22 cellular contexts compared by ENCODE assay signal in genomic region chr11:1071571-1072115, GRCh38. TPM values are rescaled to one million over a fixed set of nuclear protein-coding genes. Genes with fewer than 3 reads are reported as not detected.
A peak's percentile ranks its signal among the peaks of the same experiment; 100 is the strongest.
DNase-seq lines count a peak whose midpoint lies in the region; ATAC-seq and TF ChIP-seq lines count a peak whose summit lies in the region.
"Had no signal": no experiment of that assay in that cellular context is flagged by ENCODE, and none has a peak within 500 bp of the region (broad histone marks: within the 10 kb centered on the region; RNA-seq: fewer than 3 reads in every experiment).

No MANE protein-coding gene starts in this region.

- WGBS in aorta, 2 donors, result 85 to 90% methylated on average over 21 of the region's 21 CpGs

- TF ChIP-seq CTCF in right atrium auricular region (IDR thresholded peaks at IDR 0.05), result no peak
- no peak for TF ChIP-seq CTCF in WTC11 (IDR thresholded peaks at IDR 0.05)
- TF ChIP-seq CTCF in lower lobe of right lung (IDR thresholded peaks at IDR 0.05), result no peak

- H3K27ac Mint-ChIP-seq in WTC11, result no peak overlapping the region
- no peak overlapping the region for H3K27ac Mint-ChIP-seq in stimulated activated memory B cell treated with anti-CD40 and anti-IgM and Interleukin-4, amounts not matched to agents 10 μg/mL and 1 μg/mL and 100 μg/mL, for 72 hours
- H3K27ac Mint-ChIP-seq: activated CD4-positive, alpha-beta T cell treated with anti-CD3 and anti-CD28 coated beads, Interleukin-2, amount 10 ng/mL, durations not matched to agents 7 days and 5 days; dendritic cell treated with granulocyte-macrophage colony-stimulating factor and Interleukin-4, amounts not matched to agents 40 ng/mL and 50 ng/mL, for 4 days; naive thymus-derived CD4-positive, alpha-beta T cell; progenitor cell of endocrine pancreas had no signal

- H3K9me3 ChIP-seq in right atrium auricular region (no peaks in the 10 kb centered on the region), lower lobe of right lung (no peaks in the 10 kb centered on the region), aorta (ENCODE audit: control insufficient read depth, low read length) (no peaks in the 10 kb centered on the region)
- H3K9me3 ChIP-seq: SJSA1 had no signal

- no peaks in the 10 kb centered on the region for H3K36me3 ChIP-seq in right atrium auricular region
- no peaks in the 10 kb centered on the region for H3K36me3 ChIP-seq in lower lobe of right lung
- no peaks in the 10 kb centered on the region for H3K36me3 ChIP-seq in aorta (ENCODE audit: control insufficient read depth in 1 of 2, insufficient read depth in 2 of 2, low read length in 1 of 2)
- H3K36me3 ChIP-seq: SJSA1 had no signal

- peak; percentile 67 for DNase-seq in Right ventricle myocardium inferior (ENCODE audit: missing footprints)
- DNase-seq in right atrium auricular region (ENCODE audit: low spot score), result no peak
- DNase-seq in WTC11 (ENCODE audit: low spot score), result peak; percentile 12
- peak; percentile 32 for DNase-seq in lower lobe of right lung
- DNase-seq in aorta, result peak; percentile 44 to 73
- no peak for DNase-seq in NCI-H1092 (lab: John Stamatoyannopoulos, UW)
- DNase-seq: activated CD4-positive, alpha-beta T cell treated with anti-CD3 and anti-CD28 coated beads, Interleukin-2, amount 10 ng/mL, durations not matched to agents 7 days and 5 days; activated gamma-delta T cell; CD4-positive, CD25-positive, alpha-beta regulatory T cell; DMS 273 treated with DMSO at 0.1 percent for 48 hours; GOT3; NCI-H1417 treated with DMSO at 0.1 percent for 48 hours had no signal

- H3K27me3 ChIP-seq in right atrium auricular region (no peaks in the 10 kb centered on the region), lower lobe of right lung (ENCODE audit: low read depth) (no peaks in the 10 kb centered on the region), aorta (ENCODE audit: control insufficient read depth in 1 of 2, insufficient read depth in 2 of 2, low read length in 1 of 2) (no peaks in the 10 kb centered on the region)
- H3K27me3 ChIP-seq: SJSA1 had no signal

- H3K4me1 ChIP-seq in right atrium auricular region (peaks cover 0 to 12% of the 10 kb centered on the region in 2 donors), lower lobe of right lung (peaks cover 17% of the 10 kb centered on the region), aorta (ENCODE audit: control insufficient read depth in 1 of 2, insufficient read depth in 2 of 2, low read length in 2 of 2) (no peaks in the 10 kb centered on the region)

- no peaks in the 10 kb centered on the region for H3K36me3 Mint-ChIP-seq in WTC11
- no peaks in the 10 kb centered on the region for H3K36me3 Mint-ChIP-seq in stimulated activated memory B cell treated with anti-CD40 and anti-IgM and Interleukin-4, amounts not matched to agents 10 μg/mL and 1 μg/mL and 100 μg/mL, for 72 hours
- H3K36me3 Mint-ChIP-seq: CD4-positive, CD25-positive, alpha-beta regulatory T cell; naive thymus-derived CD4-positive, alpha-beta T cell had no signal

- intact Hi-C loops in Right ventricle myocardium inferior (cut with DNase I) (no loop called here), lower lobe of right lung (cut with DNase I) (no loop called here), aorta (cut with DNase I) (no loop called here)

- no peak for ATAC-seq in Right ventricle myocardium inferior
- no peak for ATAC-seq in WTC11
- no peak for ATAC-seq in lower lobe of right lung
- ATAC-seq in aorta (ENCODE audit: low FRiP score), result no peak
- ATAC-seq in GM21447 (IDR thresholded peaks at IDR 0.05; ENCODE audit: unreplicated experiment), result no peak
- ATAC-seq in stimulated activated memory B cell treated with anti-CD40 and anti-IgM and Interleukin-4, amounts not matched to agents 10 μg/mL and 1 μg/mL and 100 μg/mL, for 72 hours, result no peak
- ATAC-seq: naive thymus-derived CD4-positive, alpha-beta T cell had no signal

- H3K27ac ChIP-seq in right atrium auricular region (no peak overlapping the region), lower lobe of right lung (no peak overlapping the region), aorta (ENCODE audit: low read depth in 1 of 2, low read length in 2 of 2) (no peak overlapping the region)
- H3K27ac ChIP-seq: SJSA1 had no signal

- H3K4me3 ChIP-seq in right atrium auricular region (no peak overlapping the region), lower lobe of right lung (no peak overlapping the region), aorta (ENCODE audit: low read length in 2 of 2) (no peak overlapping the region)
- H3K4me3 ChIP-seq: SJSA1 had no signal

- H3K4me1 Mint-ChIP-seq in WTC11, result no peaks in the 10 kb centered on the region
- no peaks in the 10 kb centered on the region for H3K4me1 Mint-ChIP-seq in stimulated activated memory B cell treated with anti-CD40 and anti-IgM and Interleukin-4, amounts not matched to agents 10 μg/mL and 1 μg/mL and 100 μg/mL, for 72 hours
- H3K4me1 Mint-ChIP-seq: activated CD4-positive, alpha-beta T cell treated with anti-CD3 and anti-CD28 coated beads, Interleukin-2, amount 10 ng/mL, durations not matched to agents 7 days and 5 days; CD4-positive, CD25-positive, alpha-beta regulatory T cell; naive thymus-derived CD4-positive, alpha-beta T cell had no signal

- POLR2A ChIA-PET in WTC11 (lab: Charles Lee), result no interaction called here

- CTCF ChIA-PET in WTC11 (lab: Charles Lee), result no interaction called here

- H3K27me3 Mint-ChIP-seq in WTC11 (ENCODE audit: low read depth), result no peaks in the 10 kb centered on the region; the same call in 1 of the 2 replicates
- peaks cover 49% of the 10 kb centered on the region for H3K27me3 Mint-ChIP-seq in stimulated activated memory B cell treated with anti-CD40 and anti-IgM and Interleukin-4, amounts not matched to agents 10 μg/mL and 1 μg/mL and 100 μg/mL, for 72 hours
- H3K27me3 Mint-ChIP-seq: activated CD4-positive, alpha-beta T cell treated with anti-CD3 and anti-CD28 coated beads, Interleukin-2, amount 10 ng/mL, durations not matched to agents 7 days and 5 days had no signal

- H3K9me3 Mint-ChIP-seq in WTC11, result peaks cover 3% of the 10 kb centered on the region; the same call in 1 of the 2 replicates
- H3K9me3 Mint-ChIP-seq in stimulated activated memory B cell treated with anti-CD40 and anti-IgM and Interleukin-4, amounts not matched to agents 10 μg/mL and 1 μg/mL and 100 μg/mL, for 72 hours, result peaks cover 7% of the 10 kb centered on the region
- H3K9me3 Mint-ChIP-seq: activated CD4-positive, alpha-beta T cell treated with anti-CD3 and anti-CD28 coated beads, Interleukin-2, amount 10 ng/mL, durations not matched to agents 7 days and 5 days; CD4-positive, CD25-positive, alpha-beta regulatory T cell; dendritic cell treated with granulocyte-macrophage colony-stimulating factor and Interleukin-4, amounts not matched to agents 40 ng/mL and 50 ng/mL, for 4 days had no signal

- H3K4me3 Mint-ChIP-seq in WTC11, result no peak overlapping the region
- H3K4me3 Mint-ChIP-seq in stimulated activated memory B cell treated with anti-CD40 and anti-IgM and Interleukin-4, amounts not matched to agents 10 μg/mL and 1 μg/mL and 100 μg/mL, for 72 hours, result no peak overlapping the region
- H3K4me3 Mint-ChIP-seq: activated CD4-positive, alpha-beta T cell treated with anti-CD3 and anti-CD28 coated beads, Interleukin-2, amount 10 ng/mL, durations not matched to agents 7 days and 5 days; CD4-positive, CD25-positive, alpha-beta regulatory T cell; dendritic cell treated with granulocyte-macrophage colony-stimulating factor and Interleukin-4, amounts not matched to agents 40 ng/mL and 50 ng/mL, for 4 days; naive thymus-derived CD4-positive, alpha-beta T cell had no signal

TF ChIP-seq in WTC11, 78 proteins besides CTCF, POLR2A, EP300 and RAD21 (continues in another document):
- TF ChIP-seq NR3C1 (CRISPR knock-in tag; conservative IDR thresholded peaks at IDR 0.05; ENCODE audit: low read depth), result no peak
- TF ChIP-seq, protein P1, sequence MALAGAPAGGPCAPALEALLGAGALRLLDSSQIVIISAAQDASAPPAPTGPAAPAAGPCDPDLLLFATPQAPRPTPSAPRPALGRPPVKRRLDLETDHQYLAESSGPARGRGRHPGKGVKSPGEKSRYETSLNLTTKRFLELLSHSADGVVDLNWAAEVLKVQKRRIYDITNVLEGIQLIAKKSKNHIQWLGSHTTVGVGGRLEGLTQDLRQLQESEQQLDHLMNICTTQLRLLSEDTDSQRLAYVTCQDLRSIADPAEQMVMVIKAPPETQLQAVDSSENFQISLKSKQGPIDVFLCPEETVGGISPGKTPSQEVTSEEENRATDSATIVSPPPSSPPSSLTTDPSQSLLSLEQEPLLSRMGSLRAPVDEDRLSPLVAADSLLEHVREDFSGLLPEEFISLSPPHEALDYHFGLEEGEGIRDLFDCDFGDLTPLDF (CRISPR knock-in tag; IDR thresholded peaks at IDR 0.05), result no peak
- TF ChIP-seq, protein P2, sequence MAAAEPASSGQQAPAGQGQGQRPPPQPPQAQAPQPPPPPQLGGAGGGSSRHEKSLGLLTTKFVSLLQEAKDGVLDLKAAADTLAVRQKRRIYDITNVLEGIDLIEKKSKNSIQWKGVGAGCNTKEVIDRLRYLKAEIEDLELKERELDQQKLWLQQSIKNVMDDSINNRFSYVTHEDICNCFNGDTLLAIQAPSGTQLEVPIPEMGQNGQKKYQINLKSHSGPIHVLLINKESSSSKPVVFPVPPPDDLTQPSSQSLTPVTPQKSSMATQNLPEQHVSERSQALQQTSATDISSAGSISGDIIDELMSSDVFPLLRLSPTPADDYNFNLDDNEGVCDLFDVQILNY (CRISPR knock-in tag; IDR thresholded peaks at IDR 0.05), result no peak

RNA-seq across cellular contexts. Expression of gene MUC2, which starts 3.0 kb away (rescaled TPM):
- total RNA-seq in Right ventricle myocardium inferior (not detected), right atrium auricular region (not detected), WTC11 (2021) (0.07 to 0.60 TPM (median 0.22 TPM) in 3 replicates), lower lobe of right lung (not detected), aorta (under 1 TPM; 0.06 to 0.10 TPM)
- polyA plus RNA-seq in aorta, result 10 to 100 TPM in 1 of 2 donors, under 1 TPM in 1; 0.08 to 11.8 TPM
- total RNA-seq: activated CD4-positive, alpha-beta T cell treated with anti-CD3 and anti-CD28 coated beads, Interleukin-2, amount 10 ng/mL, durations not matched to agents 7 days and 5 days; CD4-positive, CD25-positive, alpha-beta regulatory T cell; IMR-90; naive thymus-derived CD4-positive, alpha-beta T cell; progenitor cell of endocrine pancreas; SJSA1; T-helper 1 cell treated with Interleukin-12 subunit alpha and Interleukin-12 subunit beta and Interleukin-4 antibody, amounts not matched to agents 30 ng/mL and 1 ng/mL, for 36 hours had no signal
- polyA plus RNA-seq: CD4-positive, CD25-positive, alpha-beta regulatory T cell; IMR-90; naive thymus-derived CD4-positive, alpha-beta T cell had no signal

RNA-seq across cellular contexts. Expression of gene MUC6, which starts 35.1 kb away (rescaled TPM):
- not detected for total RNA-seq in Right ventricle myocardium inferior
- total RNA-seq in right atrium auricular region, result not detected
- total RNA-seq in WTC11 (2021), result 0.05 to 0.13 TPM (median 0.07 TPM) in 3 replicates
- total RNA-seq in lower lobe of right lung, result 0.09 TPM
- not detected for total RNA-seq in aorta
- under 1 TPM; under 0.01 to 0.49 TPM for polyA plus RNA-seq in aorta
- total RNA-seq: activated CD4-positive, alpha-beta T cell treated with anti-CD3 and anti-CD28 coated beads, Interleukin-2, amount 10 ng/mL, durations not matched to agents 7 days and 5 days; CD4-positive, CD25-positive, alpha-beta regulatory T cell; IMR-90; MCF 10A; mesenteric fat pad; naive thymus-derived CD4-positive, alpha-beta T cell; SJSA1; T-helper 1 cell treated with Interleukin-12 subunit alpha and Interleukin-12 subunit beta and Interleukin-4 antibody, amounts not matched to agents 30 ng/mL and 1 ng/mL, for 36 hours had no signal
- polyA plus RNA-seq: IMR-90; naive thymus-derived CD4-positive, alpha-beta T cell had no signal

Comparison
In these comparisons a context has a peak if more than half of its experiments do, and no peak if none do; other contexts are left out.
1. DNase-seq: peak in Right ventricle myocardium inferior (single experiment), WTC11 (single experiment), lower lobe of right lung (single experiment) and aorta (2 of 2); none in right atrium auricular region (single experiment) and NCI-H1092 (single experiment).